ENCODE assay signal across 9 cellular contexts in the genomic region with DNA sequence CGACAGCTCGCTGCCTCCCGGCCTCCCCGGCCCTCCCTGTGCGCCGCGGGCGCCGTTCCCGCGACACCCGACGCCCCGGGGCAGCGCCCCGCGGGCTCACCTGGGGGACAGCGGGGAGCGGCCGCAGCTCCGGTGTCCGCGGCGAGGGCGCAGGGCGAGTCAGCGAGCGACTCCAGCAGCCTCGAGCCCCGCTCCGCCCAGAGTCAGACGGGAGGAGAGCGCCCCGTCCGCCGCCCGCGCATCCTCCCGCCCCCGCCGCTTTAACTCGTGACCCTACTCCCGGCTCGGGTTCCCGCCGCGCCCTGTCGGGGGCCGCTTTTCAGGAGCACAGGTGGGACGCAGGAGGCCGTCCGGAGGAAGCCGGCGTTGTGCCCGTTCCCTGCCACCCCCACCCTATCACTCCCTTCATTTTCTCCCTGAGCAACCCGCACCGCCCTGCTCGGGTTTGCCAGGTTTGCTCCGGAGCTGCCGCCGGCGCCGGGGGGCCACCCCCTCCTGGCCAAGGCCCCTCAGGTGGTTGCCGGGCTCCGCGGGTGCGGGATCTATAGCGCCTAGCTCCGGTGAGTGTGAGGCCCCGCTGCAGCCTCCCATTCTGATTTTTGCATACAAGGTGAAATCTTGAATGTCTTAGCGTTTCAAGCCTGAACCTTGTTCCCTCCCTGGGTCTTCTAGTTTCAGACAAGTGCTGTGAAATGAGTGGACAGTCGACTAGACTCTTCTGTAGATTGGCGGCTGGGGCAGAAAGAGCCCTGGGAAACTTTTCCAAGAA. TPM values are rescaled to one million over a fixed set of nuclear protein-coding genes. Genes with fewer than 3 reads are reported as not detected.
A peak's percentile ranks its signal among the peaks of the same experiment; 100 is the strongest.
DNase-seq lines count a peak whose midpoint lies in the region; ATAC-seq and TF ChIP-seq lines count a peak whose summit lies in the region.
"Had no signal": no experiment of that assay in that cellular context is flagged by ENCODE, and none has a peak within 500 bp of the region (broad histone marks: within the 10 kb centered on the region; RNA-seq: fewer than 3 reads in every experiment).

A gene with protein sequence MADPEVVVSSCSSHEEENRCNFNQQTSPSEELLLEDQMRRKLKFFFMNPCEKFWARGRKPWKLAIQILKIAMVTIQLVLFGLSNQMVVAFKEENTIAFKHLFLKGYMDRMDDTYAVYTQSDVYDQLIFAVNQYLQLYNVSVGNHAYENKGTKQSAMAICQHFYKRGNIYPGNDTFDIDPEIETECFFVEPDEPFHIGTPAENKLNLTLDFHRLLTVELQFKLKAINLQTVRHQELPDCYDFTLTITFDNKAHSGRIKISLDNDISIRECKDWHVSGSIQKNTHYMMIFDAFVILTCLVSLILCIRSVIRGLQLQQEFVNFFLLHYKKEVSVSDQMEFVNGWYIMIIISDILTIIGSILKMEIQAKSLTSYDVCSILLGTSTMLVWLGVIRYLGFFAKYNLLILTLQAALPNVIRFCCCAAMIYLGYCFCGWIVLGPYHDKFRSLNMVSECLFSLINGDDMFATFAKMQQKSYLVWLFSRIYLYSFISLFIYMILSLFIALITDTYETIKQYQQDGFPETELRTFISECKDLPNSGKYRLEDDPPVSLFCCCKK (minus strand): TSS at position 205 of the 769 bp plus-strand sequence. CDS start 3,140 bp downstream, outside the sequence.

- POLR2A ChIA-PET in T-cell (lab: Charles Lee), result interaction anchor here in 1 of 2 donors (0.6 kb wide), 1 partner anchor 392 kb away, joined by 6 read pairs; no protein-coding TSS in a partner anchor

- H3K4me1 Mint-ChIP-seq in T-cell, result peaks cover 24 to 34% (median 29%) of the 10 kb centered on the region in 3 donors
- peaks cover 6% of the 10 kb centered on the region for H3K4me1 Mint-ChIP-seq in stimulated activated memory B cell treated with anti-CD40 and anti-IgM and Interleukin-4, amounts not matched to agents 10 μg/mL and 1 μg/mL and 100 μg/mL, for 72 hours

- H3K4me3 ChIP-seq in breast epithelium (peak within 1 kb of the TSS; percentile 63 to 78 (median 66)), right lobe of liver (peak within 1 kb of the TSS; percentile 25 to 43 (median 32))

- no peak for TF ChIP-seq CTCF in breast epithelium (IDR thresholded peaks at IDR 0.05)
- TF ChIP-seq CTCF in right lobe of liver (IDR thresholded peaks at IDR 0.05), result no peak

- no peak within 1 kb of the TSS for H3K27ac ChIP-seq in breast epithelium
- H3K27ac ChIP-seq in right lobe of liver, result no peak within 1 kb of the TSS
- H3K27ac ChIP-seq: VCaP had no signal

- H3K9me3 ChIP-seq in breast epithelium (no peaks in the 10 kb centered on the region), right lobe of liver (no peaks in the 10 kb centered on the region)

- TF ChIP-seq POLR2A in breast epithelium (IDR thresholded peaks at IDR 0.05) (no peak), right lobe of liver (IDR thresholded peaks at IDR 0.05) (no peak)

- peak within 1 kb of the TSS; percentile 67 to 79 (median 75) for H3K4me3 Mint-ChIP-seq in T-cell
- peak within 1 kb of the TSS; percentile 78 for H3K4me3 Mint-ChIP-seq in stimulated activated memory B cell treated with anti-CD40 and anti-IgM and Interleukin-4, amounts not matched to agents 10 μg/mL and 1 μg/mL and 100 μg/mL, for 72 hours

- H3K9me3 Mint-ChIP-seq in T-cell, result no peaks in the 10 kb centered on the region
- H3K9me3 Mint-ChIP-seq in stimulated activated memory B cell treated with anti-CD40 and anti-IgM and Interleukin-4, amounts not matched to agents 10 μg/mL and 1 μg/mL and 100 μg/mL, for 72 hours, result no peaks in the 10 kb centered on the region

- H3K27ac Mint-ChIP-seq in T-cell, result no peak within 1 kb of the TSS
- no peak within 1 kb of the TSS for H3K27ac Mint-ChIP-seq in stimulated activated memory B cell treated with anti-CD40 and anti-IgM and Interleukin-4, amounts not matched to agents 10 μg/mL and 1 μg/mL and 100 μg/mL, for 72 hours

- ATAC-seq in GM21367 (IDR thresholded peaks at IDR 0.05; ENCODE audit: unreplicated experiment) (peak; percentile 61), HG03558 (IDR thresholded peaks at IDR 0.05; ENCODE audit: extremely low read depth, unreplicated experiment) (peak; percentile 33), T-cell (replicated peaks in 1 of 4) (peak; percentile 63 to 79 (median 69)), right lobe of liver (peak; percentile 52 to 74 (median 63))
- ATAC-seq in stimulated activated memory B cell treated with anti-CD40 and anti-IgM and Interleukin-4, amounts not matched to agents 10 μg/mL and 1 μg/mL and 100 μg/mL, for 72 hours, result peak; percentile 77

- H3K4me1 ChIP-seq in breast epithelium (no peaks in the 10 kb centered on the region), right lobe of liver (peaks cover 0 to 14% (median 2%) of the 10 kb centered on the region in 4 donors)

- CTCF ChIA-PET in T-cell (lab: Charles Lee), result no interaction called here

- DNase-seq in DMS79 (lab: John Stamatoyannopoulos, UW) (peak; percentile 51), T-cell (peak in 19 of 34 experiments; percentile 7 to 37 (median 14)), breast epithelium (ENCODE audit: low spot score in 2 of 2) (no peak), right lobe of liver (peak; percentile 31 to 56 (median 44)), inferior parietal cortex (ENCODE audit: extremely low spot score) (no peak)

- H3K36me3 ChIP-seq in breast epithelium (no peaks in the 10 kb centered on the region), right lobe of liver (no peaks in the 10 kb centered on the region)

- no peaks in the 10 kb centered on the region for H3K36me3 Mint-ChIP-seq in T-cell
- H3K36me3 Mint-ChIP-seq in stimulated activated memory B cell treated with anti-CD40 and anti-IgM and Interleukin-4, amounts not matched to agents 10 μg/mL and 1 μg/mL and 100 μg/mL, for 72 hours, result no peaks in the 10 kb centered on the region

- WGBS in right lobe of liver (ENCODE audit: insufficient coverage, low coverage, low lambda C conversion rate, missing lambda C conversion rate), result 4% methylated on average over 26 of the region's 73 CpGs

- H3K27me3 Mint-ChIP-seq in T-cell, result peaks cover 33 to 38% of the 10 kb centered on the region in 2 donors
- peaks cover 55% of the 10 kb centered on the region for H3K27me3 Mint-ChIP-seq in stimulated activated memory B cell treated with anti-CD40 and anti-IgM and Interleukin-4, amounts not matched to agents 10 μg/mL and 1 μg/mL and 100 μg/mL, for 72 hours

- intact Hi-C loops in breast epithelium (cut with DNase I; ENCODE audit: low total_unique reads) (no loop called here), right lobe of liver (cut with DNase I) (no loop called here)

- H3K27me3 ChIP-seq in breast epithelium, result peaks cover 0 to 9% of the 10 kb centered on the region in 2 donors
- H3K27me3 ChIP-seq in right lobe of liver, result peaks cover 0 to 38% of the 10 kb centered on the region in 2 donors

RNA-seq across cellular contexts. Expression of the gene that starts here (rescaled TPM):
- total RNA-seq in T-cell (1 to 10 TPM; 2.1 to 7.2 (median 2.8) TPM), breast epithelium (10 to 100 TPM in 1 of 3 donors, 1 to 10 TPM in 2; 2.9 to 13.6 (median 3.2) TPM), right lobe of liver (under 1 TPM; 0.09 to 0.26 (median 0.15) TPM)

Comparison
In these comparisons a context has a peak if more than half of its experiments do, and no peak if none do; other contexts are left out.
1. Peak in DNase-seq, ATAC-seq and H3K4me3 ChIP-seq in right lobe of liver; RNA of the gene not detected or under 1 TPM.
2. DNase-seq: peak in DMS79 (single experiment) and T-cell (19 of 34); none in breast epithelium (0 of 2) and inferior parietal cortex (single experiment).
3. Peak in every context shown above with its lines, with median percentiles within 50 percentile points of each other: ATAC-seq.